22 cellular contexts compared by ENCODE assay signal in the genomic region with DNA sequence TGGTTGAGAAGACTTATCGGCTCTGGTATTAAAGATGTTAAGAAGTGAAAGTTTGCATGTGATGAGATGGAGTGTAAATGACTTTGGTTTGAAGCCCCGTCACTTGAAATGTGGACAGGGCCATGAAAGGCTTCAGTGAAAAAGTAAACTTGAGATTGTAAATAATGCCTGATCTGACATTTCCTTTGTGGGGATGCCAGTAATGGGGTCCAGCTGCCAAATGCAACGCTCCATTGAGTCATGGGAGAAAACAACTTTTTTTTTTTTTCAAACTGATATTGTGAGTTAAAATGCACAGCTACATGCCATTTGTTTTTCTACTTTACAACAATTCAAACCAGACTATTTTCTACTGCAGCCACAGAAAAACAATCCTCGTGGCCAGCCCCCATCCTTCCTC.
DNase-seq lines count a peak whose midpoint lies in the region; ATAC-seq and TF ChIP-seq lines count a peak whose summit lies in the region.
"Had no signal": no experiment of that assay in that cellular context is flagged by ENCODE, and none has a peak within 500 bp of the region (broad histone marks: within the 10 kb centered on the region; RNA-seq: fewer than 3 reads in every experiment).

No MANE protein-coding gene starts in this region.

- H2AFZ ChIP-seq in hepatocyte, result no peak overlapping the region

- no peaks in the 10 kb centered on the region for H3K4me1 Mint-ChIP-seq in CD14-positive monocyte
- H3K4me1 Mint-ChIP-seq: activated CD4-positive, alpha-beta T cell treated with anti-CD3 and anti-CD28 coated beads, Interleukin-2, amount 10 ng/mL, durations not matched to agents 24 days and 14 days; natural killer cell; stimulated activated memory B cell treated with anti-CD40 and anti-IgM and Interleukin-4, amounts not matched to agents 10 μg/mL and 1 μg/mL and 100 μg/mL, for 72 hours had no signal

- intact Hi-C loops in A673 (cut with micrococcal nuclease; ENCODE audit: unreplicated experiment) (no loop called here), CD14-positive monocyte (cut with micrococcal nuclease) (no loop called here)

- H3K36me3 ChIP-seq in A673 (ENCODE audit: insufficient read depth, low read length, poor library complexity, severe bottlenecking) (no peaks in the 10 kb centered on the region), hepatocyte (replicated peaks; ENCODE audit: insufficient read depth, low read depth) (no peaks in the 10 kb centered on the region)
- H3K36me3 ChIP-seq: ovary, right atrium auricular region, suprapubic skin had no signal

- no peak overlapping the region for H3K27ac ChIP-seq in A673 (ENCODE audit: low read depth, low read length, poor library complexity, severe bottlenecking)
- peak overlapping the region; percentile 69 for H3K27ac ChIP-seq in VCaP
- H3K27ac ChIP-seq in hepatocyte, result peak overlapping the region; percentile 76
- H3K27ac ChIP-seq: ovary, suprapubic skin had no signal

- H3K4me1 ChIP-seq in A673 (ENCODE audit: insufficient read depth, low read length, poor library complexity, severe bottlenecking), result peaks cover 14% of the 10 kb centered on the region
- peaks cover 9% of the 10 kb centered on the region for H3K4me1 ChIP-seq in hepatocyte (ENCODE audit: insufficient read depth)

- TF ChIP-seq CTCF in A673 (conservative IDR thresholded peaks at IDR 0.05; ENCODE audit: low read depth, low read length), result no peak
- TF ChIP-seq CTCF in VCaP (conservative IDR thresholded peaks at IDR 0.05), result no peak
- no peak for TF ChIP-seq CTCF in hepatocyte (IDR thresholded peaks at IDR 0.05; ENCODE audit: poor library complexity)
- no peak for TF ChIP-seq CTCF in CD14-positive monocyte (IDR thresholded peaks at IDR 0.05)

- ATAC-seq in GM19395 (IDR thresholded peaks at IDR 0.05; ENCODE audit: unreplicated experiment), result no peak
- no peak for ATAC-seq in activated naive CD4-positive, alpha-beta T cell treated with anti-CD3 and anti-CD28 coated beads, Interleukin-2, amount 50 U/mL, for 72 hours
- ATAC-seq: activated T-cell treated with anti-CD3 and anti-CD28 coated beads, Interleukin-2, amount 50 U/mL, for 72 hours; natural killer cell; stimulated activated memory B cell treated with anti-CD40 and anti-IgM and Interleukin-4, amounts not matched to agents 10 μg/mL and 1 μg/mL and 100 μg/mL, for 72 hours had no signal

- no TSS peak for BruUV-seq in A673 (replicated peaks; lab: Mats Ljungman, UMichigan)

- no peaks in the 10 kb centered on the region for H3K79me2 ChIP-seq in hepatocyte

- peak overlapping the region; percentile 24 for H3K4me2 ChIP-seq in hepatocyte

- H3K4me3 ChIP-seq in A673 (ENCODE audit: low read depth, low read length, poor library complexity, severe bottlenecking), result no peak overlapping the region
- H3K4me3 ChIP-seq in hepatocyte, result no peak overlapping the region
- H3K4me3 ChIP-seq: ovary, right atrium auricular region, suprapubic skin had no signal

- no peaks in the 10 kb centered on the region for H3K9me2 ChIP-seq in hepatocyte (replicated peaks; ENCODE audit: insufficient read depth)

- H3K9me3 ChIP-seq in A673 (ENCODE audit: low read depth, low read length, poor library complexity, severe bottlenecking) (no peaks in the 10 kb centered on the region), hepatocyte (ENCODE audit: low read depth) (no peaks in the 10 kb centered on the region)
- H3K9me3 ChIP-seq: ovary, right atrium auricular region, suprapubic skin had no signal

- H3K27me3 ChIP-seq in A673 (replicated peaks; ENCODE audit: insufficient read depth, low read depth, low read length, poor library complexity) (no peaks in the 10 kb centered on the region), hepatocyte (no peaks in the 10 kb centered on the region)
- H3K27me3 ChIP-seq: ovary, right atrium auricular region, suprapubic skin had no signal

- WGBS in hepatocyte (ENCODE audit: low lambda C conversion rate, missing lambda C conversion rate), result 50% methylated on average over 4 of the region's 4 CpGs

- CTCF ChIA-PET in A673 (lab: Charles Lee), result no interaction called here

- no peaks in the 10 kb centered on the region for H3K36me3 Mint-ChIP-seq in CD14-positive monocyte
- H3K36me3 Mint-ChIP-seq in activated naive CD4-positive, alpha-beta T cell treated with anti-CD3 and anti-CD28 coated beads, Interleukin-2, amount 50 U/mL, for 72 hours, result no peaks in the 10 kb centered on the region
- H3K36me3 Mint-ChIP-seq: activated naive CD8-positive, alpha-beta T cell; natural killer cell; stimulated activated memory B cell treated with anti-CD40 and anti-IgM and Interleukin-4, amounts not matched to agents 10 μg/mL and 1 μg/mL and 100 μg/mL, for 72 hours had no signal

- no peak overlapping the region for H3K27ac Mint-ChIP-seq in CD14-positive monocyte
- no peak overlapping the region for H3K27ac Mint-ChIP-seq in activated naive CD4-positive, alpha-beta T cell treated with anti-CD3 and anti-CD28 coated beads, Interleukin-2, amount 50 U/mL, for 72 hours
- H3K27ac Mint-ChIP-seq: activated CD4-positive, alpha-beta T cell treated with anti-CD3 and anti-CD28 coated beads, Interleukin-2, amount 10 ng/mL, durations not matched to agents 24 days and 14 days; activated naive CD8-positive, alpha-beta T cell; activated T-cell treated with anti-CD3 and anti-CD28 coated beads, Interleukin-2, amount 50 U/mL, for 72 hours; CD4-positive, alpha-beta T cell; natural killer cell; stimulated activated memory B cell treated with anti-CD40 and anti-IgM and Interleukin-4, amounts not matched to agents 10 μg/mL and 1 μg/mL and 100 μg/mL, for 72 hours; T-helper 1 cell treated with Interleukin-12 subunit alpha and Interleukin-12 subunit beta and Interleukin-4 antibody, amounts not matched to agents 30 μg/mL and 1 μg/mL, for 36 hours had no signal

- DNase-seq in A673 (ENCODE audit: low spot score), result peak; percentile 14
- peak; percentile 20 for DNase-seq in DMS53 treated with DMSO at 0.1 percent for 48 hours (lab: John Stamatoyannopoulos, UW; ENCODE audit: unreplicated experiment)
- peak; percentile 20 for DNase-seq in hepatocyte (ENCODE audit: low spot score)
- DNase-seq in CD14-positive monocyte (ENCODE audit: low spot score), result no peak
- DNase-seq in NCI-H2107 (lab: John Stamatoyannopoulos, UW), result no peak
- DNase-seq in activated naive CD4-positive, alpha-beta T cell treated with anti-CD3 and anti-CD28 coated beads, Interleukin-2, amount 50 U/mL, for 72 hours (ENCODE audit: low spot score in 2 of 2), result no peak
- DNase-seq: activated CD4-positive, alpha-beta T cell treated with anti-CD3 and anti-CD28 coated beads, Interleukin-2, amount 10 ng/mL, durations not matched to agents 24 days and 14 days; activated T-cell treated with anti-CD3 and anti-CD28 coated beads, Interleukin-2, amount 50 U/mL, for 72 hours; CD4-positive, alpha-beta T cell; hypothalamus; natural killer cell; NCI-H1092; ovary; RPMI8226; stimulated activated CD4-positive, alpha-beta T cell treated with anti-CD3 and anti-CD28 coated beads, Interleukin-4, amount 100 ng/mL, for 1 hour had no signal

- H3K27me3 Mint-ChIP-seq in CD14-positive monocyte (ENCODE audit: low read depth in 3 of 3), result peaks cover 0 to 2% (median 0%) of the 10 kb centered on the region in 3 donors

- POLR2A ChIA-PET in A673 (lab: Charles Lee; ENCODE audit: low non-redundant PET), result no interaction called here

- no peaks in the 10 kb centered on the region for H4K20me1 ChIP-seq in hepatocyte (ENCODE audit: insufficient read depth, poor library complexity, severe bottlenecking)

- peaks cover 0 to 6% (median 0%) of the 10 kb centered on the region in 7 donors for H3K9me3 Mint-ChIP-seq in CD14-positive monocyte
- H3K9me3 Mint-ChIP-seq in activated naive CD4-positive, alpha-beta T cell treated with anti-CD3 and anti-CD28 coated beads, Interleukin-2, amount 50 U/mL, for 72 hours, result peaks cover 0 to 6% of the 10 kb centered on the region in 2 donors
- H3K9me3 Mint-ChIP-seq: activated CD4-positive, alpha-beta T cell treated with anti-CD3 and anti-CD28 coated beads, Interleukin-2, amount 10 ng/mL, durations not matched to agents 24 days and 14 days; activated T-cell treated with anti-CD3 and anti-CD28 coated beads, Interleukin-2, amount 50 U/mL, for 72 hours; CD4-positive, alpha-beta T cell; stimulated activated memory B cell treated with anti-CD40 and anti-IgM and Interleukin-4, amounts not matched to agents 10 μg/mL and 1 μg/mL and 100 μg/mL, for 72 hours; T-helper 1 cell treated with Interleukin-12 subunit alpha and Interleukin-12 subunit beta and Interleukin-4 antibody, amounts not matched to agents 30 μg/mL and 1 μg/mL, for 36 hours had no signal

- H3K4me3 Mint-ChIP-seq in CD14-positive monocyte, result no peak overlapping the region
- H3K4me3 Mint-ChIP-seq: activated CD4-positive, alpha-beta T cell treated with anti-CD3 and anti-CD28 coated beads, Interleukin-2, amount 10 ng/mL, durations not matched to agents 24 days and 14 days; activated naive CD8-positive, alpha-beta T cell; activated T-cell treated with anti-CD3 and anti-CD28 coated beads, Interleukin-2, amount 50 U/mL, for 72 hours; CD4-positive, alpha-beta T cell; natural killer cell; stimulated activated memory B cell treated with anti-CD40 and anti-IgM and Interleukin-4, amounts not matched to agents 10 μg/mL and 1 μg/mL and 100 μg/mL, for 72 hours; T-helper 1 cell treated with Interleukin-12 subunit alpha and Interleukin-12 subunit beta and Interleukin-4 antibody, amounts not matched to agents 30 μg/mL and 1 μg/mL, for 36 hours had no signal

Comparison
In these comparisons a context has a peak if more than half of its experiments do, and no peak if none do; other contexts are left out.
1. DNase-seq: peak in A673 (single experiment), DMS53 treated with DMSO at 0.1 percent for 48 hours (single experiment) and hepatocyte (single experiment); none in CD14-positive monocyte (single experiment), NCI-H2107 (single experiment) and activated naive CD4-positive, alpha-beta T cell treated with anti-CD3 and anti-CD28 coated beads, Interleukin-2, amount 50 U/mL, for 72 hours (0 of 2).